In the genomic region with DNA sequence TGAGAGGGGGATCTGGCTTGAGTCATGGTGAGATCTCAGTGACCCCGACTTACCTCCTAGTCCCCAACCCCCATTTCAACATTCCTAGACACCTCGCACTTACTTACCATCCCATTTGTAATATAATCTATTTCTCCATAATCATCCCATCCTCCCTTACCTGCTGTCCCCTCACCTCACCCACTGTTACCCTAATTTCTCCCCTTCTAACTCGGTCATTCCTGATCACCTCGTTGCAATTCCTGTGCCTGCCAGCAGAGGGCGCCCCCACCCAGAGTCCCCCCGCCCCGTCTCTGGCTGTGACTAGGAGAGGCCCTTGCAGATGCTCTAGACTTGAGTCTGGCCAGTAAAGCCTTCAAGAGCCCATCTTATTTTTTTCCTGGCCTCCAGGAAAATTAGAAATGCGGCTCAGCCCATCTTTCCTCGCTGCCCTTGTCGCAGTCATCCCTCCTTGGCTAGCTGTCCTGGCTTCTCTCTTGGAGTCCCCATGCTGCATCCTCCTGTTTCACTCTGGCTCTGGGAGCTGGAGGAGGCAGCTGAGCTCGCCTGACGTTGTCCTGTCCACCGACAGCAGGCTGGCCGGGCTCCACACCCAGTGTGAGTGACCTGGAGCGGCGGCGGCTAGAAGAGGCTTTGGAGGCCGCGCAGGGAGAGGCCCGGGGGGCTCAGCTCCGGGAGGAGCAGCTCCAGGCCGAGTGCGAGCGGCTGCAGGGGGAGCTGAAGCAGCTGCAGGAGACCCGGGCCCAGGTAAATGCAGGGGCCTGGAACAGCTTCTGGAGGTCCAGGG, we compare ENCODE assay signal across 9 cellular contexts. TPM values are rescaled to one million over a fixed set of nuclear protein-coding genes. Genes with fewer than 3 reads are reported as not detected.
DNase-seq lines count a peak whose midpoint lies in the region; ATAC-seq and TF ChIP-seq lines count a peak whose summit lies in the region.
"Had no signal": no experiment of that assay in that cellular context is flagged by ENCODE, and none has a peak within 500 bp of the region (broad histone marks: within the 10 kb centered on the region; RNA-seq: fewer than 3 reads in every experiment).

No MANE protein-coding gene starts in this region.

- peak; percentile 94 for DNase-seq in AG08396 (ENCODE audit: low spot score)
- DNase-seq in GM19238 (ENCODE audit: insufficient read length, low spot score), result peak; percentile 92
- peak; percentile 51 for DNase-seq in NOMO-1 treated with DMSO at 0.1 percent for 48 hours (lab: John Stamatoyannopoulos, UW; ENCODE audit: unreplicated experiment)
- peak; percentile 80 for DNase-seq in activated T-cell treated with anti-CD3 and anti-CD28 coated beads for 24 hours (ENCODE audit: low read depth)
- no peak for DNase-seq in epithelial cell of proximal tubule (ENCODE audit: low read depth)
- peak in 37 of 49 donors; percentile 8 to 72 (median 45) for DNase-seq in substantia nigra (lab: John Stamatoyannopoulos, UW)

- H3K27ac ChIP-seq in substantia nigra (ENCODE audit: low read depth, low read length, poor library complexity, severe bottlenecking), result no peak overlapping the region

- ATAC-seq in GM21367 (IDR thresholded peaks at IDR 0.05; ENCODE audit: unreplicated experiment), result no peak

- TF ChIP-seq CTCF in epithelial cell of proximal tubule (conservative IDR thresholded peaks at IDR 0.05; ENCODE audit: low read depth, low read length), result peak; percentile 85
- TF ChIP-seq CTCF in nephron (IDR thresholded peaks at IDR 0.05; ENCODE audit: unreplicated experiment in 3 of 3), result peak; percentile 94 to 96 (median 94)

- peak overlapping the region in 1 of 3 experiments; percentile 54 for H3K27ac Mint-ChIP-seq in nephron

- H3K27me3 Mint-ChIP-seq in nephron (ENCODE audit: low read depth), result no peaks in the 10 kb centered on the region

- peaks cover 30% of the 10 kb centered on the region for H3K4me1 Mint-ChIP-seq in nephron

- H3K4me3 Mint-ChIP-seq in nephron, result peak overlapping the region; percentile 34 to 57 (median 48)

- H3K4me3 ChIP-seq in epithelial cell of proximal tubule (ENCODE audit: low read depth, low read length), result no peak overlapping the region

- peaks cover 18% of the 10 kb centered on the region for H3K36me3 Mint-ChIP-seq in nephron (ENCODE audit: low read depth)

- H3K9me3 Mint-ChIP-seq in nephron, result no peaks in the 10 kb centered on the region

RNA-seq across cellular contexts. Expression of a gene that starts 5.0 kb away (rescaled TPM):
- total RNA-seq in epithelial cell of proximal tubule, result 1.3 and 4.2 TPM in 2 replicates

RNA-seq across cellular contexts. Expression of a gene that starts 34.1 kb away (rescaled TPM):
- total RNA-seq in epithelial cell of proximal tubule, result not detected in 2 replicates
- total RNA-seq: skeletal muscle tissue had no signal

RNA-seq across cellular contexts. Expression of a gene that starts 49.2 kb away (rescaled TPM):
- total RNA-seq in epithelial cell of proximal tubule, result 392 and 428 TPM in 2 replicates
